In genomic region chr5:2291146-2291840, GRCh38 we compare ENCODE assay signal across 27 cellular contexts.
"Had no signal": no experiment of that assay in that cellular context is flagged by ENCODE, and none has a peak within 500 bp of the region (broad histone marks: within the 10 kb centered on the region; RNA-seq: fewer than 3 reads in every experiment).

No MANE protein-coding gene starts in this region.

- H3K27me3 Mint-ChIP-seq: activated CD4-positive, alpha-beta memory T cell treated with anti-CD3 and anti-CD28 coated beads, Interleukin-2, amount 10 ng/mL, durations not matched to agents 7 days and 5 days; activated CD4-positive, alpha-beta T cell treated with anti-CD3 and anti-CD28 coated beads for 36 hours; activated CD4-positive, alpha-beta T cell treated with anti-CD3 and anti-CD28 coated beads, Interleukin-2, amount 10 ng/mL, durations not matched to agents 7 days and 5 days; activated naive CD8-positive, alpha-beta T cell treated with anti-CD3 and anti-CD28 coated beads for 36 hours; activated naive CD8-positive, alpha-beta T cell treated with anti-CD3 and anti-CD28 coated beads, Interleukin-2, amount 50 U/mL, for 24 hours; activated T-cell treated with anti-CD3 and anti-CD28 coated beads, Interleukin-2, amount 50 U/mL, for 24 hours; effector memory CD8-positive, alpha-beta T cell had no signal

- H3K4me1 ChIP-seq: body of pancreas, esophagus muscularis mucosa, foreskin keratinocyte, gastrocnemius medialis had no signal

- H3K4me1 Mint-ChIP-seq: activated CD4-positive, alpha-beta memory T cell treated with anti-CD3 and anti-CD28 coated beads, Interleukin-2, amount 10 ng/mL, durations not matched to agents 7 days and 5 days; activated CD4-positive, alpha-beta T cell treated with anti-CD3 and anti-CD28 coated beads for 36 hours; activated CD4-positive, alpha-beta T cell treated with anti-CD3 and anti-CD28 coated beads, Interleukin-2, amount 10 ng/mL, durations not matched to agents 7 days and 5 days; activated naive CD4-positive, alpha-beta T cell treated with anti-CD3 and anti-CD28 coated beads, Interleukin-2, amount 50 U/mL, for 24 hours; activated naive CD8-positive, alpha-beta T cell treated with anti-CD3 and anti-CD28 coated beads for 36 hours; activated naive CD8-positive, alpha-beta T cell treated with anti-CD3 and anti-CD28 coated beads, Interleukin-2, amount 50 U/mL, for 24 hours had no signal

- ATAC-seq: activated CD4-positive, alpha-beta T cell treated with anti-CD3 and anti-CD28 coated beads for 36 hours; activated naive CD8-positive, alpha-beta T cell treated with anti-CD3 and anti-CD28 coated beads, Interleukin-2, amount 50 U/mL, for 24 hours; activated T-cell treated with anti-CD3 and anti-CD28 coated beads, Interleukin-2, amount 50 U/mL, for 72 hours; body of pancreas; effector memory CD8-positive, alpha-beta T cell; foreskin keratinocyte; gastrocnemius medialis had no signal

- H3K4me3 Mint-ChIP-seq: activated CD4-positive, alpha-beta memory T cell treated with anti-CD3 and anti-CD28 coated beads, Interleukin-2, amount 10 ng/mL, durations not matched to agents 7 days and 5 days; activated CD4-positive, alpha-beta T cell treated with anti-CD3 and anti-CD28 coated beads for 36 hours; activated CD4-positive, alpha-beta T cell treated with anti-CD3 and anti-CD28 coated beads, Interleukin-2, amount 10 ng/mL, durations not matched to agents 7 days and 5 days; activated naive CD4-positive, alpha-beta T cell treated with anti-CD3 and anti-CD28 coated beads for 36 hours; activated naive CD4-positive, alpha-beta T cell treated with anti-CD3 and anti-CD28 coated beads, Interleukin-2, amount 50 U/mL, for 24 hours; activated naive CD8-positive, alpha-beta T cell treated with anti-CD3 and anti-CD28 coated beads for 36 hours; activated naive CD8-positive, alpha-beta T cell treated with anti-CD3 and anti-CD28 coated beads, Interleukin-2, amount 50 U/mL, for 24 hours; activated T-cell treated with anti-CD3 and anti-CD28 coated beads, Interleukin-2, amount 50 U/mL, for 24 hours; activated T-cell treated with anti-CD3 and anti-CD28 coated beads, Interleukin-2, amount 50 U/mL, for 72 hours; effector memory CD8-positive, alpha-beta T cell had no signal

- H3K36me3 ChIP-seq: adrenal gland, esophagus muscularis mucosa, gastrocnemius medialis had no signal

- H3K4me3 ChIP-seq: adrenal gland, body of pancreas, esophagus muscularis mucosa, gastrocnemius medialis had no signal

- H3K9me3 ChIP-seq: adrenal gland, esophagus muscularis mucosa, gastrocnemius medialis had no signal

- H3K9me3 Mint-ChIP-seq: activated CD4-positive, alpha-beta T cell treated with anti-CD3 and anti-CD28 coated beads, Interleukin-2, amount 10 ng/mL, durations not matched to agents 7 days and 5 days; activated naive CD4-positive, alpha-beta T cell treated with anti-CD3 and anti-CD28 coated beads for 36 hours; activated naive CD4-positive, alpha-beta T cell treated with anti-CD3 and anti-CD28 coated beads, Interleukin-2, amount 50 U/mL, for 24 hours; activated naive CD8-positive, alpha-beta T cell treated with anti-CD3 and anti-CD28 coated beads for 36 hours; activated naive CD8-positive, alpha-beta T cell treated with anti-CD3 and anti-CD28 coated beads, Interleukin-2, amount 50 U/mL, for 24 hours; activated T-cell treated with anti-CD3 and anti-CD28 coated beads, Interleukin-2, amount 50 U/mL, for 24 hours; activated T-cell treated with anti-CD3 and anti-CD28 coated beads, Interleukin-2, amount 50 U/mL, for 72 hours had no signal

- H3K36me3 Mint-ChIP-seq: activated naive CD4-positive, alpha-beta T cell treated with anti-CD3 and anti-CD28 coated beads, Interleukin-2, amount 50 U/mL, for 24 hours; activated naive CD8-positive, alpha-beta T cell treated with anti-CD3 and anti-CD28 coated beads for 36 hours had no signal

- H3K27ac ChIP-seq: adrenal gland, body of pancreas, esophagus muscularis mucosa, foreskin keratinocyte, gastrocnemius medialis had no signal

- H3K27ac Mint-ChIP-seq: activated CD4-positive, alpha-beta memory T cell treated with anti-CD3 and anti-CD28 coated beads, Interleukin-2, amount 10 ng/mL, durations not matched to agents 7 days and 5 days; activated CD4-positive, alpha-beta T cell treated with anti-CD3 and anti-CD28 coated beads for 36 hours; activated CD4-positive, alpha-beta T cell treated with anti-CD3 and anti-CD28 coated beads, Interleukin-2, amount 10 ng/mL, durations not matched to agents 7 days and 5 days; activated naive CD4-positive, alpha-beta T cell treated with anti-CD3 and anti-CD28 coated beads for 36 hours; activated naive CD4-positive, alpha-beta T cell treated with anti-CD3 and anti-CD28 coated beads, Interleukin-2, amount 50 U/mL, for 24 hours; activated naive CD8-positive, alpha-beta T cell treated with anti-CD3 and anti-CD28 coated beads for 36 hours; activated naive CD8-positive, alpha-beta T cell treated with anti-CD3 and anti-CD28 coated beads, Interleukin-2, amount 50 U/mL, for 24 hours; activated T-cell treated with anti-CD3 and anti-CD28 coated beads, Interleukin-2, amount 50 U/mL, for 24 hours; activated T-cell treated with anti-CD3 and anti-CD28 coated beads, Interleukin-2, amount 50 U/mL, for 72 hours; effector memory CD8-positive, alpha-beta T cell had no signal

- DNase-seq: activated CD4-positive, alpha-beta memory T cell treated with anti-CD3 and anti-CD28 coated beads, Interleukin-2, amount 10 ng/mL, durations not matched to agents 7 days and 5 days; activated CD4-positive, alpha-beta T cell treated with anti-CD3 and anti-CD28 coated beads for 36 hours; activated CD4-positive, alpha-beta T cell treated with anti-CD3 and anti-CD28 coated beads, Interleukin-2, amount 10 ng/mL, durations not matched to agents 7 days and 5 days; activated CD4-positive, alpha-beta T cell treated with anti-CD3 and anti-CD28 coated beads, Interleukin-2, amount 50 U/mL, for 4 hours; activated CD4-positive, CD25-positive, alpha-beta regulatory T cell; activated CD4-positive, CD25-positive, alpha-beta regulatory T cell treated with anti-CD3 and anti-CD28 coated beads, Interleukin-2, amount 50 U/mL, for 72 hours; activated CD8-positive, alpha-beta memory T cell treated with anti-CD3 and anti-CD28 coated beads, Interleukin-2, amount 50 U/mL, for 48 hours; activated naive CD4-positive, alpha-beta T cell treated with anti-CD3 and anti-CD28 coated beads for 36 hours; activated naive CD8-positive, alpha-beta T cell treated with anti-CD3 and anti-CD28 coated beads for 36 hours; activated naive CD8-positive, alpha-beta T cell treated with anti-CD3 and anti-CD28 coated beads, Interleukin-2, amount 50 U/mL, for 24 hours; activated T-cell treated with anti-CD3 and anti-CD28 coated beads for 4 hours; activated T-cell treated with anti-CD3 and anti-CD28 coated beads, Interleukin-2, amount 50 U/mL, for 24 hours; activated T-cell treated with anti-CD3 and anti-CD28 coated beads, Interleukin-2, amount 50 U/mL, for 72 hours; adrenal gland; amygdala; body of pancreas; caudate nucleus; cortex of kidney; dermis blood vessel endothelial cell; effector CD4-positive, alpha-beta T cell; effector memory CD8-positive, alpha-beta T cell; erythroblast; foreskin keratinocyte; gastrocnemius medialis; T-helper 2 cell had no signal

- H3K27me3 ChIP-seq: adrenal gland, body of pancreas, esophagus muscularis mucosa, foreskin keratinocyte, gastrocnemius medialis had no signal
